In genomic region chr10:125896088-125896934, GRCh38 we compare ENCODE assay signal across 8 cellular contexts. TPM values are rescaled to one million over a fixed set of nuclear protein-coding genes. Genes with fewer than 3 reads are reported as not detected.
DNase-seq lines count a peak whose midpoint lies in the region; ATAC-seq, FAIRE-seq and TF ChIP-seq lines count a peak whose summit lies in the region.
"Not testable (repeated sequence)": the region's sequence is repeated elsewhere in the genome, so short reads cannot be mapped to it uniquely, and the experiment has no call there.

Gene FANK1 (plus strand): TSS chr10:125896564. CDS start chr10:125896643, 79 bp downstream.

- TF ChIP-seq RAD21 in SK-N-SH (IDR thresholded peaks at IDR 0.05; ENCODE audit: low read length) = not testable (repeated sequence)

- POLR2A ChIA-PET in SK-N-SH (lab: Yijun Ruan, JAX) = not testable (repeated sequence)

- not testable (repeated sequence) for H3F3A ChIP-seq in SK-N-SH (replicated peaks; ENCODE audit: insufficient read depth)

- H3K9me3 Mint-ChIP-seq in activated naive CD4-positive, alpha-beta T cell treated with anti-CD3 and anti-CD28 coated beads for 36 hours; neural crest cell: not testable (repeated sequence)

- 29% methylated on average over 81 of the region's 106 CpGs for WGBS in SK-N-SH (ENCODE audit: low lambda C conversion rate)
- WGBS in gastroesophageal sphincter (ENCODE audit: low coverage in 1 of 2), 2 donors = 53 to 55% methylated on average over 23 to 30 of the region's 106 CpGs

- H3K36me3 ChIP-seq in SK-N-SH (replicated peaks in 1 of 2; ENCODE audit: control insufficient read depth in 1 of 2, insufficient read depth in 2 of 2, low read length in 1 of 2); gastroesophageal sphincter: not testable (repeated sequence)

- H3K9me2 ChIP-seq in SK-N-SH = not testable (repeated sequence)

- H2AFZ ChIP-seq in SK-N-SH (ENCODE audit: low read depth) = peak within 1 kb of the TSS; percentile 95

- H3K36me3 Mint-ChIP-seq in activated naive CD4-positive, alpha-beta T cell treated with anti-CD3 and anti-CD28 coated beads for 36 hours (ENCODE audit: low read depth); neural crest cell (ENCODE audit: low read depth): not testable (repeated sequence)

- not testable (repeated sequence) for TF ChIP-seq EP300 in SK-N-SH (IDR thresholded peaks at IDR 0.05; ENCODE audit: borderline replicate concordance in 1 of 2, low read depth in 1 of 2, low read length in 1 of 2); gastroesophageal sphincter (IDR thresholded peaks at IDR 0.05)

- H4K20me1 ChIP-seq in SK-N-SH (ENCODE audit: insufficient read depth) = not testable (repeated sequence)

- CTCF ChIA-PET in SK-N-SH (lab: Yijun Ruan, JAX); activated naive CD4-positive, alpha-beta T cell treated with anti-CD3 and anti-CD28 coated beads for 36 hours (lab: Charles Lee): not testable (repeated sequence)

- H3K4me1 Mint-ChIP-seq in activated naive CD4-positive, alpha-beta T cell treated with anti-CD3 and anti-CD28 coated beads for 36 hours (ENCODE audit: low read depth) = peaks cover 11% of the 10 kb centered on the region
- peaks cover 20% of the 10 kb centered on the region for H3K4me1 Mint-ChIP-seq in neural crest cell

- peaks cover 55% of the 10 kb centered on the region for H3K79me2 ChIP-seq in SK-N-SH (ENCODE audit: insufficient read depth)

- H3K4me2 ChIP-seq in SK-N-SH = peak within 1 kb of the TSS; percentile 87

- TF ChIP-seq POLR2A in H54 (IDR thresholded peaks at IDR 0.05; ENCODE audit: low read depth, low read length) (peak; percentile 59; the same call in 1 of the 2 replicates), gastroesophageal sphincter (IDR thresholded peaks at IDR 0.05) (peak; percentile 25 to 31)

- not testable (repeated sequence) for H3K4me1 ChIP-seq in SK-N-SH (ENCODE audit: control insufficient read depth in 1 of 2, insufficient read depth in 2 of 2, low read depth in 1 of 2, low read length in 1 of 2)
- peaks cover 0 to 19% (median 3%) of the 10 kb centered on the region in 3 donors for H3K4me1 ChIP-seq in gastroesophageal sphincter

- H3K27ac ChIP-seq in SK-N-SH (ENCODE audit: low read depth in 2 of 2, low read length in 1 of 2) = peak within 1 kb of the TSS; percentile 48 to 65
- H3K27ac ChIP-seq in gastroesophageal sphincter = peak within 1 kb of the TSS; percentile 2 to 90 (median 84)

- intact Hi-C loops in activated naive CD4-positive, alpha-beta T cell treated with anti-CD3 and anti-CD28 coated beads for 36 hours (cut with micrococcal nuclease) = loop anchor here (1.0 to 10.0 kb wide), 3 partner anchors 73 to 1398 kb away; partner anchors contain the start of genes BCCIP, EDRF1 and UROS

- H3K4me3 ChIP-seq in SK-N-SH (ENCODE audit: low read depth in 2 of 2, low read length in 1 of 2) (peak within 1 kb of the TSS; percentile 83 to 88), gastroesophageal sphincter (peak within 1 kb of the TSS; percentile 80 to 88)

- not testable (repeated sequence) for TF ChIP-seq CTCF in SK-N-SH (IDR thresholded peaks at IDR 0.05); gastroesophageal sphincter (IDR thresholded peaks at IDR 0.05); neural crest cell (conservative IDR thresholded peaks at IDR 0.05)

- ATAC-seq in gastroesophageal sphincter = peak; percentile 89

- peak within 1 kb of the TSS; percentile 80 for H3K4me3 Mint-ChIP-seq in activated naive CD4-positive, alpha-beta T cell treated with anti-CD3 and anti-CD28 coated beads for 36 hours
- peak within 1 kb of the TSS; percentile 93 for H3K4me3 Mint-ChIP-seq in neural crest cell

- not testable (repeated sequence) for H3K27me3 ChIP-seq in SK-N-SH (ENCODE audit: insufficient read depth); gastroesophageal sphincter

- H3K27ac Mint-ChIP-seq in activated naive CD4-positive, alpha-beta T cell treated with anti-CD3 and anti-CD28 coated beads for 36 hours = peak within 1 kb of the TSS; percentile 63
- H3K27ac Mint-ChIP-seq in neural crest cell (ENCODE audit: unreplicated experiment) = peak within 1 kb of the TSS; percentile 89

- not testable (repeated sequence) for H3K9me3 ChIP-seq in SK-N-SH, gastroesophageal sphincter

- peak within 1 kb of the TSS; percentile 64 for H3K9ac ChIP-seq in SK-N-SH

- DNase-seq in ELF-1 (ENCODE audit: low read depth, low spot score) = peak; percentile 88
- peak; percentile 23 for DNase-seq in H54 (ENCODE audit: insufficient read length, low spot score)
- peak; percentile 84 for DNase-seq in LHCN-M2 (ENCODE audit: low read depth)
- DNase-seq in SK-N-SH = peak; percentile 87
- DNase-seq in activated naive CD4-positive, alpha-beta T cell treated with anti-CD3 and anti-CD28 coated beads for 36 hours = peak; percentile 86
- DNase-seq in neural crest cell (ENCODE audit: low read depth, low spot score) = peak; percentile 89
- peak; percentile 76 for DNase-seq in stimulated activated naive CD4-positive, alpha-beta T cell treated with Interleukin-2 at 50 U/mL for 16 hours (lab: John Stamatoyannopoulos, UW)

- not testable (repeated sequence) for H3K27me3 Mint-ChIP-seq in activated naive CD4-positive, alpha-beta T cell treated with anti-CD3 and anti-CD28 coated beads for 36 hours (ENCODE audit: low read depth); neural crest cell (ENCODE audit: low read depth)

- FAIRE-seq in H54 (lab: Jason Lieb, UNC) = not testable (repeated sequence)

TF ChIP-seq in SK-N-SH, 30 proteins besides CTCF, POLR2A, EP300 and RAD21:
- peak; percentile 76; the same call in 1 of the 2 replicates for TF ChIP-seq SIN3A (IDR thresholded peaks at IDR 0.05; ENCODE audit: borderline replicate concordance, low read depth, low read length)
- TF ChIP-seq, protein P1, sequence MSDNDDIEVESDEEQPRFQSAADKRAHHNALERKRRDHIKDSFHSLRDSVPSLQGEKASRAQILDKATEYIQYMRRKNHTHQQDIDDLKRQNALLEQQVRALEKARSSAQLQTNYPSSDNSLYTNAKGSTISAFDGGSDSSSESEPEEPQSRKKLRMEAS (IDR thresholded peaks at IDR 0.05; ENCODE audit: low read depth) = peak; percentile 64; the same call in 1 of the 2 replicates
- TF ChIP-seq GABPA (IDR thresholded peaks at IDR 0.05; ENCODE audit: low read depth) = peak; percentile 36; the same call in 1 of the 2 replicates
- TF ChIP-seq ELF1 (IDR thresholded peaks at IDR 0.05) = 0 out of 2 replicates have a peak, but pooled peaks have one; percentile 25
- TF ChIP-seq YY1 (IDR thresholded peaks at IDR 0.05; ENCODE audit: low read depth) = peak; percentile 14; the same call in 1 of the 2 replicates
- peak; percentile 77 for TF ChIP-seq MXI1 (IDR thresholded peaks at IDR 0.05; ENCODE audit: low read depth, low read length)

RNA-seq across cellular contexts. Expression of gene FANK1, which starts in this region (rescaled TPM):
- total RNA-seq in LHCN-M2 (2014; rRNA removed) (2.2 and 2.3 TPM in 2 replicates), gastroesophageal sphincter (1 to 10 TPM in 1 of 4 donors, under 1 TPM in 2, not detected in 1; 0.81 to 1.7 (median 0.93) TPM), neural crest cell (2.4 and 5.0 TPM in 2 replicates)
- 1.7 TPM for polyA plus RNA-seq in LHCN-M2 (2012)
- 12.3 and 13.6 TPM in 2 replicates for polyA plus RNA-seq in SK-N-SH (2012; rRNA removed)
- polyA plus RNA-seq in SK-N-SH (2012; cell fraction: cytosol; rRNA removed) = 13.2 and 17.7 TPM in 2 replicates
- polyA plus RNA-seq in SK-N-SH (2012; cell fraction: nucleus; rRNA removed) = 19.2 and 26.8 TPM in 2 replicates
- under 1 TPM; 0.38 to 0.52 TPM for total RNA-seq in activated naive CD4-positive, alpha-beta T cell treated with anti-CD3 and anti-CD28 coated beads for 36 hours

Comparison
In these comparisons a context has a peak if more than half of its experiments do, and no peak if none do; other contexts are left out.
1. Peak in every context shown above with its lines: DNase-seq, ATAC-seq, H3K4me3 ChIP-seq and H3K27ac ChIP-seq.
2. Peak in DNase-seq in activated naive CD4-positive, alpha-beta T cell treated with anti-CD3 and anti-CD28 coated beads for 36 hours; RNA of the gene not detected or under 1 TPM.
3. DNase-seq: peak in every context shown above with its lines; median percentile 89 in neural crest cell; 88 in ELF-1; 87 in SK-N-SH; 86 in activated naive CD4-positive, alpha-beta T cell treated with anti-CD3 and anti-CD28 coated beads for 36 hours; 84 in LHCN-M2; 76 in stimulated activated naive CD4-positive, alpha-beta T cell treated with Interleukin-2 at 50 U/mL for 16 hours; 23 in H54.